Comparison of ENCODE assay signal across 8 cellular contexts in the genomic region with DNA sequence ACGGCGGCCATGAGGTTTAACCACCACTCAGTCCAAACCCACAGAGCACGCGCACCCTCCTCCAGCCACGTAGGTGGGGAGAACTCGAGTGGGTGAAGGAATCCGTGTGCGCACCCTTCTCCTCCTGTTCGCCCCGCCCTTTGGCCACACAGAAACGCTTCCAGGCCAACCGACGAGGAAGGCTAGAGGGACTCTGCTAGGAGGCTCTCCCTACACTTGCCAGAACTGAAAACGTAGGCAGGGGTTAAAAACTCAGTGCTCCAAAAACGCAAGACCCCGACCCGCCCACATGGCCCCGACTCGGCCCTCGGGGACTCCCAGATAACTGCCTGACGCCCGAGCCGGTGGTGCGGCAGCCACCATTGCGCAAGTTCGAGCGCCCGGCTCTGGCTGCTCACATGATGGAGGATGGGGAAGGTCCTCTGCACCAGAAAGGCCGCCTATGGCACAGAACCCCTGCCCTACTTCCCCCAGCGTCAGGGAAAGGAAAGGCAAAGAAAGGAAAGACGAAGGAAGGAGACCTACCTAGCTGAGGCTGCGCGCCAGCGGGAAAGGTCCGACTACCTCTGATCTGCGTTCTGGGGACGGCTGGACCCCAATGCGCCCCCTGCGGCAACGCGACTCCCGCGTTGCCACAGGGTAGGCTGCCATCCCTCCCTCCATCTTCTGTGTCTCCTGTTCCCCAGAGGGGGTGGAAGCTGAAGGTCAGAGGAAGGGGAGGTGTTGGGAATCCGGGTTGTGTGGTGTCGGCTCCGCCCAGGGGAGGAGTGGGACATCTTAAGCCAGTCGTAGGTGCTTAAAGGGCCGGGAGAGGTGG.
A peak's percentile ranks its signal among the peaks of the same experiment; 100 is the strongest.
DNase-seq lines count a peak whose midpoint lies in the region; ATAC-seq and TF ChIP-seq lines count a peak whose summit lies in the region.

No MANE protein-coding gene starts in this region.

- H3K36me3 ChIP-seq in PC-9 (ENCODE audit: low read depth) (no peaks in the 10 kb centered on the region), mucosa of rectum (ENCODE audit: control insufficient read depth in 2 of 2, insufficient read depth in 2 of 2, low read length in 2 of 2) (no peaks in the 10 kb centered on the region)

- POLR2A ChIA-PET in PC-9 (lab: Charles Lee; ENCODE audit: unreplicated experiment) = no interaction called here

- BruUV-seq in PC-9 (replicated peaks; lab: Mats Ljungman, UMichigan) = TSS peak; percentile 47

- peak overlapping the region; percentile 56 to 86 for H3K9ac ChIP-seq in mucosa of rectum (ENCODE audit: low read depth in 1 of 2, low read length in 2 of 2)

- H3K27me3 ChIP-seq in PC-9 (ENCODE audit: insufficient read depth, low read depth) (no peaks in the 10 kb centered on the region), mucosa of rectum (ENCODE audit: control insufficient read depth in 2 of 2, insufficient read depth in 2 of 2, low read length in 2 of 2) (peaks cover 0 to 9% of the 10 kb centered on the region in 2 donors)

- H3K4me3 ChIP-seq in PC-9 (peak overlapping the region; percentile 64), mucosa of rectum (ENCODE audit: low read length in 2 of 2) (peak overlapping the region; percentile 78 to 80)

- H4K20me1 ChIP-seq in PC-9 (ENCODE audit: insufficient read depth) = no peaks in the 10 kb centered on the region

- no peaks in the 10 kb centered on the region for H3K9me2 ChIP-seq in PC-9 (ENCODE audit: insufficient read depth)

- no peak for TF ChIP-seq POLR2A in erythroblast (IDR thresholded peaks at IDR 0.05; ENCODE audit: low read length)

- TF ChIP-seq CTCF in PC-9 (conservative IDR thresholded peaks at IDR 0.05) = no peak

- H3K4me1 ChIP-seq in PC-9 (replicated peaks; ENCODE audit: insufficient read depth) = 0 out of 2 replicates have a peak, but pooled peaks cover 6% of the 10 kb centered on the region
- no peaks in the 10 kb centered on the region for H3K4me1 ChIP-seq in mucosa of rectum (ENCODE audit: control insufficient read depth in 2 of 2, insufficient read depth in 2 of 2, low read length in 2 of 2)

- H3F3A ChIP-seq in PC-9 (ENCODE audit: insufficient read depth, low read depth) = no peaks in the 10 kb centered on the region

- peak overlapping the region; percentile 89 for H3K4me2 ChIP-seq in PC-9

- peak; percentile 76 for ATAC-seq in GM19395 (IDR thresholded peaks at IDR 0.05; ENCODE audit: unreplicated experiment)

- DNase-seq in A172 (ENCODE audit: low spot score) (peak; percentile 26), HK-2 (ENCODE audit: unreplicated experiment) (peak; percentile 63), PC-9 (peak; percentile 53 to 68), erythroblast (lab: John Stamatoyannopoulos, UW) (peak; percentile 0 to 3)
- no peak for DNase-seq in stimulated activated CD4-positive, alpha-beta T cell treated with anti-CD3 and anti-CD28 coated beads, Interleukin-4, amount 100 ng/mL, for 4 hours
- DNase-seq in effector CD8-positive, alpha-beta T cell (lab: John Stamatoyannopoulos, UW) = no peak

- CTCF ChIA-PET in PC-9 (lab: Charles Lee) = no interaction called here

- H3K9me3 ChIP-seq in PC-9 (ENCODE audit: insufficient read depth, low read depth) = no peaks in the 10 kb centered on the region
- no peaks in the 10 kb centered on the region for H3K9me3 ChIP-seq in mucosa of rectum (ENCODE audit: control insufficient read depth in 2 of 2, low read length in 2 of 2)

- intact Hi-C loops in PC-9 (cut with micrococcal nuclease; ENCODE audit: unreplicated experiment) = loop anchor here (10.0 kb wide), 1 partner anchor 226 kb away; no protein-coding TSS in a partner anchor

- peaks cover 48% of the 10 kb centered on the region for H3K79me2 ChIP-seq in PC-9 (ENCODE audit: low read depth)

- H2AFZ ChIP-seq in PC-9 = peak overlapping the region; percentile 78

- peak overlapping the region; percentile 63 for H3K27ac ChIP-seq in PC-9
- H3K27ac ChIP-seq in mucosa of rectum (ENCODE audit: low read depth in 2 of 2, low read length in 2 of 2) = peak overlapping the region; percentile 49 to 71

Comparison
In these comparisons a context has a peak if more than half of its experiments do, and no peak if none do; other contexts are left out.
1. DNase-seq: peak in A172 (single experiment), HK-2 (single experiment), PC-9 (2 of 2) and erythroblast (2 of 2); none in stimulated activated CD4-positive, alpha-beta T cell treated with anti-CD3 and anti-CD28 coated beads, Interleukin-4, amount 100 ng/mL, for 4 hours (0 of 2) and effector CD8-positive, alpha-beta T cell (single experiment).